8 cellular contexts compared by ENCODE assay signal in genomic region chr9:16726718-16727451, GRCh38.
DNase-seq lines count a peak whose midpoint lies in the region; ATAC-seq and TF ChIP-seq lines count a peak whose summit lies in the region.

No MANE protein-coding gene starts in this region.

- H3K4me3 ChIP-seq in NB4 (ENCODE audit: low read depth, low read length) (peak overlapping the region; percentile 70), right atrium auricular region (peak overlapping the region; percentile 48 to 64)

- peak overlapping the region; percentile 82 to 88 for H3K27ac ChIP-seq in right atrium auricular region

- no peaks in the 10 kb centered on the region for H3K27me3 ChIP-seq in right atrium auricular region

- TF ChIP-seq CTCF in NB4 (IDR thresholded peaks at IDR 0.05; ENCODE audit: low read depth, low read length) (no peak), right atrium auricular region (IDR thresholded peaks at IDR 0.05) (no peak)

- DNase-seq in ELR (ENCODE audit: low read depth) (peak; percentile 89), NB4 (ENCODE audit: low read depth) (peak; percentile 97), anterior cingulate cortex (lab: John Stamatoyannopoulos, UW) (peak in 41 of 58 donors; percentile 3 to 59 (median 24)), right atrium auricular region (ENCODE audit: low spot score) (peak; percentile 91), posterior cingulate gyrus (peak; percentile 21 to 95 (median 47))
- no peak for DNase-seq in activated CD4-positive, alpha-beta T cell treated with anti-CD3 and anti-CD28 coated beads, Interleukin-2, amount 50 U/mL, for 1 hour

- peak; percentile 41 for TF ChIP-seq POLR2A in NB4 (IDR thresholded peaks at IDR 0.05; ENCODE audit: extremely low read depth, insufficient read length)

- intact Hi-C loops in posterior cingulate gyrus (cut with DNase I) = no loop called here

- H3K36me3 ChIP-seq in right atrium auricular region = no peaks in the 10 kb centered on the region

- H3K4me1 ChIP-seq in right atrium auricular region = peaks cover 0 to 15% of the 10 kb centered on the region in 2 donors

- no peak for ATAC-seq in GM18867 (IDR thresholded peaks at IDR 0.05; ENCODE audit: unreplicated experiment)
- no peak for ATAC-seq in GM18909 (IDR thresholded peaks at IDR 0.05; ENCODE audit: poor library complexity, unreplicated experiment)

- no peaks in the 10 kb centered on the region for H3K9me3 ChIP-seq in right atrium auricular region
